Comparison of ENCODE assay signal across 10 cellular contexts in genomic region chr22:38503021-38503420, GRCh38. TPM values are rescaled to one million over a fixed set of nuclear protein-coding genes. Genes with fewer than 3 reads are reported as not detected.
DNase-seq lines count a peak whose midpoint lies in the region; ATAC-seq, FAIRE-seq and TF ChIP-seq lines count a peak whose summit lies in the region.
"Had no signal": no experiment of that assay in that cellular context is flagged by ENCODE, and none has a peak within 500 bp of the region (broad histone marks: within the 10 kb centered on the region; RNA-seq: fewer than 3 reads in every experiment).

No MANE protein-coding gene starts in this region.

- H3K36me3 Mint-ChIP-seq in astrocyte (ENCODE audit: low read depth, unreplicated experiment) (peaks cover 14% of the 10 kb centered on the region), memory B cell (peaks cover 27% of the 10 kb centered on the region), type B pancreatic cell (peaks cover 64% of the 10 kb centered on the region)

- H3K79me2 ChIP-seq in astrocyte (ENCODE audit: insufficient read depth, low read length): peaks cover 80% of the 10 kb centered on the region

- FAIRE-seq in astrocyte (lab: Jason Lieb, UNC): no peak

- H3K36me3 ChIP-seq in heart left ventricle (peaks cover 0 to 68% (median 53%) of the 10 kb centered on the region in 9 donors), astrocyte (ENCODE audit: insufficient read depth, low read length) (peaks cover 30% of the 10 kb centered on the region)

- WGBS in heart left ventricle, 4 donors: 16 to 21% (median 17%) methylated on average over 4 of the region's 4 CpGs

- no peak overlapping the region for H2AFZ ChIP-seq in astrocyte (ENCODE audit: low read depth, low read length)

- H3K27ac Mint-ChIP-seq in astrocyte (ENCODE audit: unreplicated experiment) (no peak overlapping the region), memory B cell (peak overlapping the region; percentile 100), type B pancreatic cell (peak overlapping the region; percentile 93)

- peak overlapping the region; percentile 100 for H3K9ac ChIP-seq in astrocyte (ENCODE audit: low read length)

- H3K9me3 Mint-ChIP-seq in astrocyte (ENCODE audit: unreplicated experiment): peaks cover 3% of the 10 kb centered on the region
- no peaks in the 10 kb centered on the region for H3K9me3 Mint-ChIP-seq in memory B cell
- H3K9me3 Mint-ChIP-seq in type B pancreatic cell: peaks cover 4% of the 10 kb centered on the region

- TF ChIP-seq POLR2A in heart left ventricle (IDR thresholded peaks at IDR 0.05): no peak

- H3K27me3 ChIP-seq in heart left ventricle (no peaks in the 10 kb centered on the region), astrocyte (ENCODE audit: insufficient read depth, low read length) (no peaks in the 10 kb centered on the region)

- peak overlapping the region; percentile 88 for H3K4me2 ChIP-seq in astrocyte (ENCODE audit: low read length)

- peak overlapping the region; percentile 99 for H3K4me3 Mint-ChIP-seq in astrocyte (ENCODE audit: unreplicated experiment)
- peak overlapping the region; percentile 92 for H3K4me3 Mint-ChIP-seq in memory B cell
- H3K4me3 Mint-ChIP-seq in type B pancreatic cell: peak overlapping the region; percentile 92

- H3K27ac ChIP-seq in heart left ventricle (peak overlapping the region in 6 of 12 donors; percentile 2 to 100 (median 69)), astrocyte (ENCODE audit: low read depth, low read length) (peak overlapping the region; percentile 12)

- H3K4me1 ChIP-seq in heart left ventricle (peaks cover 5 to 64% (median 50%) of the 10 kb centered on the region in 12 donors), astrocyte (ENCODE audit: insufficient read depth, low read length) (no peaks in the 10 kb centered on the region)

- intact Hi-C loops in heart left ventricle (cut with DNase I) (loop anchor here in 7 of 10 donors (5.0 to 10.0 kb wide), 5 partner anchors 36 to 448 kb away; partner anchors contain the start of genes KDELR3 (in 3 of the 7), TOMM22 (in 2 of the 7) and PICK1 (in 1 of the 7)), Right ventricle myocardium inferior (cut with DNase I) (no loop called here)

- no peak for DNase-seq in heart left ventricle
- no peak for DNase-seq in Right ventricle myocardium inferior (ENCODE audit: missing footprints)
- no peak for DNase-seq in astrocyte (ENCODE audit: low read depth)
- DNase-seq in memory B cell (ENCODE audit: low spot score in 2 of 2): no peak
- DNase-seq in type B pancreatic cell (ENCODE audit: extremely low spot score, unreplicated experiment): no peak
- no peak for DNase-seq in DMS153 treated with DMSO at 0.1 percent for 48 hours (lab: John Stamatoyannopoulos, UW; ENCODE audit: unreplicated experiment)
- DNase-seq in NCI-H1417 (lab: John Stamatoyannopoulos, UW): no peak
- DNase-seq: GOT3, NCI-H1105 had no signal

- H3K4me1 Mint-ChIP-seq in astrocyte (ENCODE audit: low read depth, unreplicated experiment) (peaks cover 18% of the 10 kb centered on the region), memory B cell (peaks cover 35% of the 10 kb centered on the region), type B pancreatic cell (ENCODE audit: unreplicated experiment) (peaks cover 34% of the 10 kb centered on the region)

- H3K4me3 ChIP-seq in heart left ventricle (peak overlapping the region in 10 of 12 donors; percentile 7 to 95 (median 88)), astrocyte (ENCODE audit: insufficient read depth, low read depth, low read length) (peak overlapping the region; percentile 98)

- H4K20me1 ChIP-seq in astrocyte (ENCODE audit: insufficient read depth, low read length): peaks cover 70% of the 10 kb centered on the region

- no peaks in the 10 kb centered on the region for H3K27me3 Mint-ChIP-seq in astrocyte (ENCODE audit: low read depth, unreplicated experiment)
- no peaks in the 10 kb centered on the region for H3K27me3 Mint-ChIP-seq in memory B cell
- peaks cover 7% of the 10 kb centered on the region for H3K27me3 Mint-ChIP-seq in type B pancreatic cell

- no peak for ATAC-seq in heart left ventricle
- no peak for ATAC-seq in Right ventricle myocardium inferior
- no peak for ATAC-seq in memory B cell (ENCODE audit: low read depth)
- no peak for ATAC-seq in HG03108 (IDR thresholded peaks at IDR 0.05; ENCODE audit: unreplicated experiment)

- TF ChIP-seq CTCF in heart left ventricle (IDR thresholded peaks at IDR 0.05): no peak
- no peak for TF ChIP-seq CTCF in astrocyte (IDR thresholded peaks at IDR 0.05; ENCODE audit: insufficient read depth, low read depth, low read length)
- no peak for TF ChIP-seq CTCF in type B pancreatic cell (conservative IDR thresholded peaks at IDR 0.05)

- H3K9me3 ChIP-seq in heart left ventricle (no peaks in the 10 kb centered on the region), astrocyte (ENCODE audit: insufficient read depth, low read depth, low read length) (no peaks in the 10 kb centered on the region)

RNA-seq across cellular contexts. Expression of gene DDX17, which starts 3.1 kb away (rescaled TPM):
- total RNA-seq in heart left ventricle: 100 to 1,000 TPM; 149 to 202 (median 170) TPM
- polyA plus RNA-seq in heart left ventricle: 100 to 1,000 TPM; 133 to 153 TPM
- total RNA-seq in Right ventricle myocardium inferior: 195 TPM
- total RNA-seq in astrocyte: 258 TPM in 2 replicates
- total RNA-seq in type B pancreatic cell (ENCODE audit: low replicate concordance): 377 and 531 TPM in 2 replicates

RNA-seq across cellular contexts. Expression of gene KDELR3, which starts 35.1 kb away (rescaled TPM):
- total RNA-seq in heart left ventricle (10 to 100 TPM in 4 of 9 donors, 1 to 10 TPM in 5; 4.4 to 15.5 (median 8.5) TPM), Right ventricle myocardium inferior (4.4 TPM), astrocyte (72.6 and 96.0 TPM in 2 replicates), type B pancreatic cell (ENCODE audit: low replicate concordance) (10.6 and 24.2 TPM in 2 replicates)
- 10 to 100 TPM in 1 of 2 donors, 1 to 10 TPM in 1; 7.8 to 10.5 TPM for polyA plus RNA-seq in heart left ventricle

RNA-seq across cellular contexts. Expression of gene KCNJ4, which starts 48.0 kb away (rescaled TPM):
- total RNA-seq in heart left ventricle (10 to 100 TPM; 14.5 to 85.5 (median 39.7) TPM), Right ventricle myocardium inferior (16.0 TPM), astrocyte (0.19 and 0.30 TPM in 2 replicates), type B pancreatic cell (ENCODE audit: low replicate concordance) (1.3 and 2.0 TPM in 2 replicates)
- polyA plus RNA-seq in heart left ventricle: 10 to 100 TPM; 20.3 to 57.9 TPM
